Comparison of ENCODE assay signal across 10 cellular contexts in the genomic region with DNA sequence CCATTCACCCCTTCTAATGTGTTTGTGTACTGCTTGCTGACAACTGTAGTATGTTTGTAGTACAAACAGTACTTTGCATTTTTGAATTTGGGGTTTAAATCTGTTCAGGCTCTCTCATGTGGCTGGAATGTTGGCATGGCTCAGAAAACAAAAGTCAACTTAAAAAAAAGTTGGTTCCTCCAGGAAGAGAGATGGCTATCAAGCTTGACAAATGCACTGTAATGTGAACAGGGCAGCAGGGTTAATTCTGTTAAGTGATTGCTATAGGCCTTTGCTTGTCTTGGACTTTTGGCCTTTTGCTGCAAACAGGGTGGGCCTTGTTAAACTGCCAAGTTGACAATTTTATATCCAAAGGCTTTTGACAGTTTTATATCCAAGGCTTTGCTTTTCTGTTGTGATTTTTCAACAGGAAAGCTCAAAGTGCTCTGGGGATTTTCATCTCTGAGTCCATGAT.
A peak's percentile ranks its signal among the peaks of the same experiment; 100 is the strongest.
DNase-seq lines count a peak whose midpoint lies in the region; ATAC-seq, FAIRE-seq and TF ChIP-seq lines count a peak whose summit lies in the region.
"Had no signal": no experiment of that assay in that cellular context is flagged by ENCODE, and none has a peak within 500 bp of the region (broad histone marks: within the 10 kb centered on the region; RNA-seq: fewer than 3 reads in every experiment).

No MANE protein-coding gene starts in this region.

- no peaks in the 10 kb centered on the region for H3K79me2 ChIP-seq in mammary epithelial cell (ENCODE audit: insufficient read depth, low read length)

- no peaks in the 10 kb centered on the region for H4K20me1 ChIP-seq in mammary epithelial cell (ENCODE audit: insufficient read depth, low read length)

- peaks cover 3% of the 10 kb centered on the region for H3K4me1 ChIP-seq in right cardiac atrium (ENCODE audit: control insufficient read depth, insufficient read depth, low read length)
- H3K4me1 ChIP-seq in sigmoid colon, result peaks cover 0 to 31% (median 25%) of the 10 kb centered on the region in 4 donors
- H3K4me1 ChIP-seq in mammary epithelial cell (ENCODE audit: insufficient read depth, low read length), result no peaks in the 10 kb centered on the region

- TF ChIP-seq POLR2A in sigmoid colon (IDR thresholded peaks at IDR 0.05), result no peak

- no peak for TF ChIP-seq EP300 in sigmoid colon (IDR thresholded peaks at IDR 0.05)

- in situ Hi-C loops in mammary epithelial cell (cut with MboI; ENCODE audit: low sequenced_read_pairs in 2 of 2), result no loop called here

- no peak overlapping the region for H2AFZ ChIP-seq in mammary epithelial cell (ENCODE audit: low read depth, low read length)

- TF ChIP-seq CTCF in sigmoid colon (IDR thresholded peaks at IDR 0.05), result no peak
- no peak for TF ChIP-seq CTCF in mammary epithelial cell (conservative IDR thresholded peaks at IDR 0.05 in 1 of 2, IDR thresholded peaks at IDR 0.05 in 1 of 2; ENCODE audit: extremely low read depth in 1 of 2, insufficient read depth in 1 of 2, low read depth in 1 of 2, low read length in 2 of 2)

- DNase-seq in amniotic stem cell (lab: John Stamatoyannopoulos, UW), result peak; percentile 21
- DNase-seq in right cardiac atrium, result no peak
- DNase-seq in sigmoid colon, result no peak
- no peak for DNase-seq in mammary epithelial cell
- DNase-seq: activated CD8-positive, alpha-beta T cell treated with anti-CD3 and anti-CD28 coated beads for 36 hours had no signal

- CTCF ChIA-PET in mammary epithelial cell (lab: Charles Lee; ENCODE audit: low non-redundant PET), result no interaction called here

- H3K27me3 ChIP-seq in right cardiac atrium (ENCODE audit: control insufficient read depth, insufficient read depth), result no peaks in the 10 kb centered on the region
- H3K27me3 ChIP-seq in sigmoid colon, result no peaks in the 10 kb centered on the region
- no peaks in the 10 kb centered on the region for H3K27me3 ChIP-seq in mammary epithelial cell (ENCODE audit: insufficient read depth, low read length)

- dilution Hi-C loops in mammary epithelial cell (cut with HindIII; ENCODE audit: low sequenced_read_pairs), result no loop called here

- H3K36me3 ChIP-seq in sigmoid colon (no peaks in the 10 kb centered on the region), mammary epithelial cell (ENCODE audit: insufficient read depth, low read length) (no peaks in the 10 kb centered on the region)

- H3K27ac ChIP-seq in right cardiac atrium (ENCODE audit: low read length), result peak overlapping the region; percentile 68
- peak overlapping the region; percentile 17 to 81 (median 66) for H3K27ac ChIP-seq in sigmoid colon
- no peak overlapping the region for H3K27ac ChIP-seq in mammary epithelial cell (ENCODE audit: insufficient read depth, low read depth, low read length)
- H3K27ac ChIP-seq: SK-N-MC had no signal

- BruUV-seq in mammary epithelial cell (replicated peaks; lab: Mats Ljungman, UMichigan), result no TSS peak

- no peak overlapping the region for H3K9ac ChIP-seq in mammary epithelial cell (ENCODE audit: insufficient read depth, low read length)

- H3K4me2 ChIP-seq in mammary epithelial cell (ENCODE audit: insufficient read depth, low read depth, low read length), result no peak overlapping the region

- FAIRE-seq in G401.6 (lab: Jason Lieb, UNC), result peak; percentile 100

- intact Hi-C loops in right cardiac atrium (cut with DNase I), result no loop called here
- intact Hi-C loops in sigmoid colon (cut with DNase I), result loop anchor here (5.0 kb wide), 1 partner anchor 64 kb away; a partner anchor contains a TSS
- intact Hi-C loops in mammary epithelial cell (cut with micrococcal nuclease), result no loop called here

- no peak overlapping the region for H3K4me3 ChIP-seq in right cardiac atrium (ENCODE audit: low read length)
- no peak overlapping the region for H3K4me3 ChIP-seq in sigmoid colon
- no peak overlapping the region for H3K4me3 ChIP-seq in mammary epithelial cell (replicated peaks in 1 of 3; ENCODE audit: insufficient read depth in 1 of 3, low read depth in 2 of 3, low read length in 3 of 3)
- H3K4me3 ChIP-seq: SK-N-MC had no signal

- H3K9me3 ChIP-seq in right cardiac atrium (ENCODE audit: control insufficient read depth, low read length) (no peaks in the 10 kb centered on the region), sigmoid colon (no peaks in the 10 kb centered on the region), mammary epithelial cell (replicated peaks; ENCODE audit: insufficient read depth, low read length) (no peaks in the 10 kb centered on the region)

- ATAC-seq in right cardiac atrium (peak; percentile 80 to 90), GM21381 (IDR thresholded peaks at IDR 0.05; ENCODE audit: unreplicated experiment) (no peak), HG03097 (IDR thresholded peaks at IDR 0.05; ENCODE audit: low FRiP score, unreplicated experiment) (no peak), GM21447 (IDR thresholded peaks at IDR 0.05; ENCODE audit: unreplicated experiment) (no peak)
- ATAC-seq: activated CD8-positive, alpha-beta T cell treated with anti-CD3 and anti-CD28 coated beads for 36 hours had no signal

Comparison
In these comparisons a context has a peak if more than half of its experiments do, and no peak if none do; other contexts are left out.
1. ATAC-seq: peak in right cardiac atrium (2 of 2); none in GM21381 (single experiment), HG03097 (single experiment) and GM21447 (single experiment).